Comparison of ENCODE assay signal across 12 cellular contexts in genomic region chr1:82778612-82779011, GRCh38.
DNase-seq lines count a peak whose midpoint lies in the region; ATAC-seq, FAIRE-seq and TF ChIP-seq lines count a peak whose summit lies in the region.
"Had no signal": no experiment of that assay in that cellular context is flagged by ENCODE, and none has a peak within 500 bp of the region (broad histone marks: within the 10 kb centered on the region; RNA-seq: fewer than 3 reads in every experiment).

No MANE protein-coding gene starts in this region.

- H3K9me3 ChIP-seq in GM23248 (ENCODE audit: low read depth): no peaks in the 10 kb centered on the region
- no peaks in the 10 kb centered on the region for H3K9me3 ChIP-seq in mammary epithelial cell (replicated peaks; ENCODE audit: insufficient read depth, low read length)
- peaks cover 0 to 4% (median 0%) of the 10 kb centered on the region in 12 donors for H3K9me3 ChIP-seq in heart left ventricle
- H3K9me3 ChIP-seq: mucosa of descending colon had no signal

- no peaks in the 10 kb centered on the region for H3K27me3 ChIP-seq in GM23248 (replicated peaks; ENCODE audit: insufficient read depth)
- no peaks in the 10 kb centered on the region for H3K27me3 ChIP-seq in mammary epithelial cell (ENCODE audit: insufficient read depth, low read length)
- H3K27me3 ChIP-seq in heart left ventricle: no peaks in the 10 kb centered on the region

- peak; percentile 31 for DNase-seq in GM23248
- peak; percentile 21 for DNase-seq in NAMALWA (ENCODE audit: low spot score)
- no peak for DNase-seq in mammary epithelial cell
- no peak for DNase-seq in urothelium cell line (ENCODE audit: low spot score)
- DNase-seq in NOMO-1 treated with dmso at 0.1 percent for 144 hours (lab: John Stamatoyannopoulos, UW; ENCODE audit: unreplicated experiment): no peak
- DNase-seq in heart left ventricle: no peak
- no peak for DNase-seq in activated T-cell treated with anti-CD3 and anti-CD28 coated beads, Interleukin-2, amount 50 U/mL, for 72 hours
- DNase-seq: amygdala, GDM1 had no signal

- H3K9me3 Mint-ChIP-seq in nephron: peaks cover 10% of the 10 kb centered on the region
- peaks cover 0 to 2% of the 10 kb centered on the region in 2 donors for H3K9me3 Mint-ChIP-seq in activated T-cell treated with anti-CD3 and anti-CD28 coated beads, Interleukin-2, amount 50 U/mL, for 72 hours

- H3K79me2 ChIP-seq in GM23248 (ENCODE audit: insufficient read depth) (no peaks in the 10 kb centered on the region), mammary epithelial cell (ENCODE audit: insufficient read depth, low read length) (no peaks in the 10 kb centered on the region)

- H3F3A ChIP-seq in GM23248 (ENCODE audit: insufficient read depth): no peaks in the 10 kb centered on the region

- intact Hi-C loops in mammary epithelial cell (cut with micrococcal nuclease): no loop called here
- intact Hi-C loops in heart left ventricle (cut with DNase I): no loop called here

- H4K20me1 ChIP-seq in GM23248 (ENCODE audit: insufficient read depth) (no peaks in the 10 kb centered on the region), mammary epithelial cell (ENCODE audit: insufficient read depth, low read length) (no peaks in the 10 kb centered on the region)

- peaks cover 5% of the 10 kb centered on the region for H3K27me3 Mint-ChIP-seq in nephron (ENCODE audit: low read depth)
- no peaks in the 10 kb centered on the region for H3K27me3 Mint-ChIP-seq in activated T-cell treated with anti-CD3 and anti-CD28 coated beads, Interleukin-2, amount 50 U/mL, for 72 hours (ENCODE audit: low read depth)

- dilution Hi-C loops in mammary epithelial cell (cut with HindIII; ENCODE audit: low sequenced_read_pairs): no loop called here

- FAIRE-seq in urothelium cell line (lab: Jason Lieb, UNC): no peak

- H3K4me1 ChIP-seq in GM23248 (ENCODE audit: insufficient read depth): no peaks in the 10 kb centered on the region
- H3K4me1 ChIP-seq in mammary epithelial cell (ENCODE audit: insufficient read depth, low read length): no peaks in the 10 kb centered on the region
- peaks cover 0 to 2% (median 0%) of the 10 kb centered on the region in 12 donors for H3K4me1 ChIP-seq in heart left ventricle

- H3K36me3 Mint-ChIP-seq in nephron (ENCODE audit: low read depth): no peaks in the 10 kb centered on the region
- H3K36me3 Mint-ChIP-seq in activated T-cell treated with anti-CD3 and anti-CD28 coated beads, Interleukin-2, amount 50 U/mL, for 72 hours (ENCODE audit: insufficient read depth in 2 of 2): no peaks in the 10 kb centered on the region

- H3K4me3 Mint-ChIP-seq in nephron: no peak overlapping the region
- peak overlapping the region in 1 of 2 donors; percentile 56 for H3K4me3 Mint-ChIP-seq in activated T-cell treated with anti-CD3 and anti-CD28 coated beads, Interleukin-2, amount 50 U/mL, for 72 hours

- CTCF ChIA-PET in mammary epithelial cell (lab: Charles Lee; ENCODE audit: low non-redundant PET): no interaction called here

- no peak overlapping the region for H3K27ac Mint-ChIP-seq in nephron
- H3K27ac Mint-ChIP-seq in activated T-cell treated with anti-CD3 and anti-CD28 coated beads, Interleukin-2, amount 50 U/mL, for 72 hours: no peak overlapping the region

- H3K9ac ChIP-seq in GM23248 (no peak overlapping the region), mammary epithelial cell (ENCODE audit: insufficient read depth, low read length) (no peak overlapping the region)

- no peak overlapping the region for H3K4me3 ChIP-seq in GM23248
- no peak overlapping the region for H3K4me3 ChIP-seq in mammary epithelial cell (replicated peaks in 1 of 3; ENCODE audit: insufficient read depth in 1 of 3, low read depth in 2 of 3, low read length in 3 of 3)
- no peak overlapping the region for H3K4me3 ChIP-seq in heart left ventricle
- H3K4me3 ChIP-seq: mucosa of descending colon, skin epidermis had no signal

- 55 to 59% methylated on average over 4 of the region's 4 CpGs for WGBS in GM23248 (ENCODE audit: low coverage in 1 of 2, low lambda C conversion rate in 2 of 2, missing lambda C conversion rate in 2 of 2), 2 experiments
- WGBS in mammary epithelial cell (ENCODE audit: low coverage, missing lambda C conversion rate): 55% methylated on average over 3 of the region's 4 CpGs
- 84 to 90% (median 89%) methylated on average over 4 of the region's 4 CpGs for WGBS in heart left ventricle, 4 donors

- no peak overlapping the region for H3K27ac ChIP-seq in GM23248
- H3K27ac ChIP-seq in mammary epithelial cell (ENCODE audit: insufficient read depth, low read depth, low read length): no peak overlapping the region
- no peak overlapping the region for H3K27ac ChIP-seq in heart left ventricle
- H3K27ac ChIP-seq: skin epidermis had no signal

- no peak overlapping the region for H2AFZ ChIP-seq in GM23248
- H2AFZ ChIP-seq in mammary epithelial cell (ENCODE audit: low read depth, low read length): no peak overlapping the region

- TF ChIP-seq CTCF in mammary epithelial cell (conservative IDR thresholded peaks at IDR 0.05 in 1 of 2, IDR thresholded peaks at IDR 0.05 in 1 of 2; ENCODE audit: extremely low read depth in 1 of 2, insufficient read depth in 1 of 2, low read depth in 1 of 2, low read length in 2 of 2) (peak; percentile 30 to 44), nephron (IDR thresholded peaks at IDR 0.05; ENCODE audit: unreplicated experiment in 3 of 3) (peak in 2 of 3 experiments; percentile 15 to 22), heart left ventricle (IDR thresholded peaks at IDR 0.05) (no peak)

- peaks cover 3% of the 10 kb centered on the region for H3K4me1 Mint-ChIP-seq in nephron
- H3K4me1 Mint-ChIP-seq in activated T-cell treated with anti-CD3 and anti-CD28 coated beads, Interleukin-2, amount 50 U/mL, for 72 hours (ENCODE audit: low read depth): no peaks in the 10 kb centered on the region

- ATAC-seq in heart left ventricle: no peak
- no peak for ATAC-seq in activated T-cell treated with anti-CD3 and anti-CD28 coated beads, Interleukin-2, amount 50 U/mL, for 72 hours (replicated peaks in 1 of 2)
- ATAC-seq: mucosa of descending colon had no signal

- TF ChIP-seq POLR2A in heart left ventricle (IDR thresholded peaks at IDR 0.05): no peak

- in situ Hi-C loops in GM23248 (cut with MboI) (no loop called here), mammary epithelial cell (cut with MboI; ENCODE audit: low sequenced_read_pairs in 2 of 2) (no loop called here)

- no peaks in the 10 kb centered on the region for H3K9me2 ChIP-seq in GM23248 (ENCODE audit: insufficient read depth)

- no peak overlapping the region for H3K4me2 ChIP-seq in GM23248 (ENCODE audit: unreplicated experiment)
- H3K4me2 ChIP-seq in mammary epithelial cell (ENCODE audit: insufficient read depth, low read depth, low read length): no peak overlapping the region

- H3K36me3 ChIP-seq in GM23248 (ENCODE audit: low read depth): no peaks in the 10 kb centered on the region
- no peaks in the 10 kb centered on the region for H3K36me3 ChIP-seq in mammary epithelial cell (ENCODE audit: insufficient read depth, low read length)
- H3K36me3 ChIP-seq in heart left ventricle: no peaks in the 10 kb centered on the region

- BruUV-seq in mammary epithelial cell (replicated peaks; lab: Mats Ljungman, UMichigan): no TSS peak

Comparison
In these comparisons a context has a peak if more than half of its experiments do, and no peak if none do; other contexts are left out.
1. DNase-seq: peak in GM23248 (single experiment) and NAMALWA (single experiment); none in mammary epithelial cell (single experiment), urothelium cell line (single experiment), NOMO-1 treated with dmso at 0.1 percent for 144 hours (single experiment), heart left ventricle (0 of 5) and activated T-cell treated with anti-CD3 and anti-CD28 coated beads, Interleukin-2, amount 50 U/mL, for 72 hours (0 of 2).
2. CTCF ChIP-seq: peak in mammary epithelial cell (2 of 2) and nephron (2 of 3); none in heart left ventricle (0 of 12).